Comparison of ENCODE assay signal across 11 cellular contexts in the genomic region with DNA sequence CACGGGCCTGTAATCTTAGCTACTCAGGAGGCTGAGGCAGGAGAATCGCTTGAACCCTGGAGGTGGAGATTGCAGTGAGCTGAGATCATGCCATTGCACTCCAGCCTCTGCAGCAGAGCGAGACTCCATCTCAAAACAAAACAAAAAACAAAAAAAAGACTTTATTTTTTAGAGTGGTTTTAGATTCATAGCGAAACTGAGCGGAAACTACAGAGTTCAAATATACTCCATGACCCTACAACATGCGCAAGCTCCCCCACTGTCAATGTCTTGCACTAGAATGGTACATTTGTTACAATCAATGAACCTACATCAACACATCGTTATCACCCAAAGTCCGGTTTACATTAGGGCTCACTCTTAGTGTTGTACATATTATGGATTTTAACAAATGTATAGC. TPM values are rescaled to one million over a fixed set of nuclear protein-coding genes. Genes with fewer than 3 reads are reported as not detected.
DNase-seq lines count a peak whose midpoint lies in the region; ATAC-seq and TF ChIP-seq lines count a peak whose summit lies in the region.
"Had no signal": no experiment of that assay in that cellular context is flagged by ENCODE, and none has a peak within 500 bp of the region (broad histone marks: within the 10 kb centered on the region; RNA-seq: fewer than 3 reads in every experiment).

No MANE protein-coding gene starts in this region.

- peak overlapping the region; percentile 14 for H3K27ac Mint-ChIP-seq in activated T-helper 17 cell treated with anti-CD3 and anti-CD28 coated beads, Interleukin-2, amount 50 U/mL, for 72 hours
- H3K27ac Mint-ChIP-seq: T-cell had no signal

- no peaks in the 10 kb centered on the region for H3K9me3 Mint-ChIP-seq in activated T-helper 17 cell treated with anti-CD3 and anti-CD28 coated beads, Interleukin-2, amount 50 U/mL, for 72 hours
- H3K9me3 Mint-ChIP-seq: T-cell had no signal

- H3K27ac ChIP-seq in foreskin keratinocyte = no peak overlapping the region
- H3K27ac ChIP-seq: GM23248 had no signal

- H3K4me3 Mint-ChIP-seq in activated T-helper 17 cell treated with anti-CD3 and anti-CD28 coated beads, Interleukin-2, amount 50 U/mL, for 72 hours = peak overlapping the region; percentile 87

- peaks cover 21% of the 10 kb centered on the region for H3K4me1 Mint-ChIP-seq in activated T-helper 17 cell treated with anti-CD3 and anti-CD28 coated beads, Interleukin-2, amount 50 U/mL, for 72 hours

- ATAC-seq in GM18519 (IDR thresholded peaks at IDR 0.05; ENCODE audit: low FRiP score, unreplicated experiment) (peak; percentile 52), GM21367 (IDR thresholded peaks at IDR 0.05; ENCODE audit: unreplicated experiment) (peak; percentile 40), HG03066 (IDR thresholded peaks at IDR 0.05; ENCODE audit: low read depth, unreplicated experiment) (peak; percentile 38), foreskin keratinocyte (no peak)
- peak; percentile 22 for ATAC-seq in activated T-helper 17 cell treated with anti-CD3 and anti-CD28 coated beads, Interleukin-2, amount 50 U/mL, for 72 hours (replicated peaks)
- ATAC-seq: T-cell had no signal

- no peak for DNase-seq in foreskin keratinocyte
- no peak for DNase-seq in iPS-NIHi11 (ENCODE audit: low spot score)
- DNase-seq in SIG-M5 (lab: John Stamatoyannopoulos, UW) = no peak
- DNase-seq: DMS79, GM23248, NCI-H510A treated with DMSO at 0.1 percent for 48 hours, T-cell had no signal

- H3K4me1 ChIP-seq in foreskin keratinocyte = peaks cover 12% of the 10 kb centered on the region

- no peaks in the 10 kb centered on the region for H3K27me3 Mint-ChIP-seq in activated T-helper 17 cell treated with anti-CD3 and anti-CD28 coated beads, Interleukin-2, amount 50 U/mL, for 72 hours
- H3K27me3 Mint-ChIP-seq: T-cell had no signal

- H3K36me3 Mint-ChIP-seq in activated T-helper 17 cell treated with anti-CD3 and anti-CD28 coated beads, Interleukin-2, amount 50 U/mL, for 72 hours (ENCODE audit: low read depth) = no peaks in the 10 kb centered on the region
- H3K36me3 Mint-ChIP-seq: T-cell had no signal

- no peak for TF ChIP-seq CTCF in foreskin keratinocyte (conservative IDR thresholded peaks at IDR 0.05)

- H3K27me3 ChIP-seq in foreskin keratinocyte = no peaks in the 10 kb centered on the region

RNA-seq across cellular contexts. Expression of a gene that starts 2.2 kb away (rescaled TPM):
- total RNA-seq in activated T-helper 17 cell treated with anti-CD3 and anti-CD28 coated beads, Interleukin-2, amount 50 U/mL, for 72 hours = 10 to 100 TPM; 38.2 to 60.7 TPM
- 122 and 139 TPM in 2 replicates for total RNA-seq in foreskin keratinocyte
- 116 and 138 TPM in 2 replicates for polyA plus RNA-seq in foreskin keratinocyte

RNA-seq across cellular contexts. Expression of a gene that starts 14.6 kb away (rescaled TPM):
- total RNA-seq in activated T-helper 17 cell treated with anti-CD3 and anti-CD28 coated beads, Interleukin-2, amount 50 U/mL, for 72 hours = 100 to 1,000 TPM in 1 of 2 donors, 10 to 100 TPM in 1; 54.5 to 121 TPM
- 49.8 and 51.2 TPM in 2 replicates for total RNA-seq in foreskin keratinocyte
- 40.5 and 43.5 TPM in 2 replicates for polyA plus RNA-seq in foreskin keratinocyte

RNA-seq across cellular contexts. Expression of a gene that starts 14.6 kb away (rescaled TPM):
- total RNA-seq in activated T-helper 17 cell treated with anti-CD3 and anti-CD28 coated beads, Interleukin-2, amount 50 U/mL, for 72 hours = 10 to 100 TPM in 1 of 2 donors, 1 to 10 TPM in 1; 8.8 to 12.7 TPM
- total RNA-seq in foreskin keratinocyte = 5.5 and 6.0 TPM in 2 replicates
- polyA plus RNA-seq in foreskin keratinocyte = 0.30 and 0.31 TPM in 2 replicates
